ENCODE assay signal across 22 cellular contexts in genomic region chr11:114598461-114598860, GRCh38. TPM values are rescaled to one million over a fixed set of nuclear protein-coding genes. Genes with fewer than 3 reads are reported as not detected.
DNase-seq lines count a peak whose midpoint lies in the region; ATAC-seq and TF ChIP-seq lines count a peak whose summit lies in the region.
"Had no signal": no experiment of that assay in that cellular context is flagged by ENCODE, and none has a peak within 500 bp of the region (broad histone marks: within the 10 kb centered on the region; RNA-seq: fewer than 3 reads in every experiment).

No MANE protein-coding gene starts in this region.

- TF ChIP-seq CTCF in GM23338 (conservative IDR thresholded peaks at IDR 0.05; ENCODE audit: low read depth in 2 of 2), result no peak
- no peak for TF ChIP-seq CTCF in endodermal cell (conservative IDR thresholded peaks at IDR 0.05)
- TF ChIP-seq CTCF in vagina (IDR thresholded peaks at IDR 0.05), result no peak

- H3K27me3 Mint-ChIP-seq in GM23338 (ENCODE audit: insufficient read depth, low read depth, poor library complexity) (peaks cover 2% of the 10 kb centered on the region), endodermal cell (ENCODE audit: insufficient read depth) (no peaks in the 10 kb centered on the region)
- H3K27me3 Mint-ChIP-seq: CD4-positive, alpha-beta memory T cell had no signal

- TF ChIP-seq POLR2A in vagina (IDR thresholded peaks at IDR 0.05), result no peak

- H3K4me3 Mint-ChIP-seq in GM23338, result no peak overlapping the region
- H3K4me3 Mint-ChIP-seq in endodermal cell, result no peak overlapping the region
- no peak overlapping the region for H3K4me3 Mint-ChIP-seq in stimulated activated effector memory CD8-positive, alpha-beta T cell treated with anti-CD3 and anti-CD28 coated beads, Interleukin-12 subunit alpha, Interleukin-12 subunit beta, amount 100 ng/mL, for 72 hours
- H3K4me3 Mint-ChIP-seq: CD4-positive, alpha-beta memory T cell; H9 had no signal

- H3K4me1 ChIP-seq in GM23338 (ENCODE audit: insufficient read depth) (no peaks in the 10 kb centered on the region), endodermal cell (ENCODE audit: control insufficient read depth, insufficient read depth, low read length) (no peaks in the 10 kb centered on the region), vagina (no peaks in the 10 kb centered on the region)

- H3K9me3 Mint-ChIP-seq in GM23338 (peaks cover 4% of the 10 kb centered on the region; the same call in 2 of the 3 replicates), endodermal cell (peaks cover 5% of the 10 kb centered on the region)
- H3K9me3 Mint-ChIP-seq in stimulated activated effector memory CD8-positive, alpha-beta T cell treated with anti-CD3 and anti-CD28 coated beads, Interleukin-12 subunit alpha, Interleukin-12 subunit beta, amount 100 ng/mL, for 72 hours, result no peaks in the 10 kb centered on the region

- H3K9me3 ChIP-seq in endodermal cell (ENCODE audit: control insufficient read depth, low read length), result peaks cover 6% of the 10 kb centered on the region
- no peaks in the 10 kb centered on the region for H3K9me3 ChIP-seq in vagina

- H3K27me3 ChIP-seq in GM23338 (ENCODE audit: insufficient read depth) (no peaks in the 10 kb centered on the region), endodermal cell (ENCODE audit: control insufficient read depth, insufficient read depth, low read length, poor library complexity, severe bottlenecking) (no peaks in the 10 kb centered on the region), vagina (no peaks in the 10 kb centered on the region)

- no peaks in the 10 kb centered on the region for H3F3A ChIP-seq in GM23338 (replicated peaks; ENCODE audit: low read depth)

- H3K4me1 Mint-ChIP-seq in GM23338 (no peaks in the 10 kb centered on the region), endodermal cell (no peaks in the 10 kb centered on the region)
- H3K4me1 Mint-ChIP-seq in stimulated activated effector memory CD8-positive, alpha-beta T cell treated with anti-CD3 and anti-CD28 coated beads, Interleukin-12 subunit alpha, Interleukin-12 subunit beta, amount 100 ng/mL, for 72 hours, result no peaks in the 10 kb centered on the region
- H3K4me1 Mint-ChIP-seq: CD4-positive, alpha-beta memory T cell; H9 had no signal

- H3K27ac ChIP-seq in GM23338 (ENCODE audit: low read depth) (no peak overlapping the region), endodermal cell (ENCODE audit: low read depth, low read length) (no peak overlapping the region), vagina (no peak overlapping the region)
- H3K27ac ChIP-seq: GM23248 had no signal

- no peaks in the 10 kb centered on the region for H3K36me3 Mint-ChIP-seq in GM23338 (ENCODE audit: low read depth)
- H3K36me3 Mint-ChIP-seq in endodermal cell (ENCODE audit: low read depth), result no peaks in the 10 kb centered on the region
- no peaks in the 10 kb centered on the region for H3K36me3 Mint-ChIP-seq in stimulated activated effector memory CD8-positive, alpha-beta T cell treated with anti-CD3 and anti-CD28 coated beads, Interleukin-12 subunit alpha, Interleukin-12 subunit beta, amount 100 ng/mL, for 72 hours
- H3K36me3 Mint-ChIP-seq: CD4-positive, alpha-beta memory T cell had no signal

- H2AFZ ChIP-seq in GM23338, result no peak overlapping the region
- H2AFZ ChIP-seq: GM23248 had no signal

- intact Hi-C loops in vagina (cut with DNase I), result no loop called here

- no peaks in the 10 kb centered on the region for H4K20me1 ChIP-seq in GM23338 (replicated peaks; ENCODE audit: insufficient read depth)

- H3K79me2 ChIP-seq in GM23338 (replicated peaks; ENCODE audit: insufficient read depth), result no peaks in the 10 kb centered on the region

- no peak overlapping the region for H3K9ac ChIP-seq in endodermal cell (ENCODE audit: extremely low read depth, low read length, poor library complexity, severe bottlenecking)
- H3K9ac ChIP-seq: GM23248 had no signal

- no peaks in the 10 kb centered on the region for H3K36me3 ChIP-seq in GM23338 (ENCODE audit: insufficient read depth)
- no peaks in the 10 kb centered on the region for H3K36me3 ChIP-seq in endodermal cell (ENCODE audit: control insufficient read depth, insufficient read depth, low read length)
- H3K36me3 ChIP-seq in vagina, result no peaks in the 10 kb centered on the region

- no peak for DNase-seq in GM23338 (ENCODE audit: low spot score)
- DNase-seq in endodermal cell, result peak; percentile 13
- DNase-seq in stimulated activated effector memory CD8-positive, alpha-beta T cell treated with anti-CD3 and anti-CD28 coated beads, Interleukin-12 subunit alpha, Interleukin-12 subunit beta, amount 100 ng/mL, for 72 hours (ENCODE audit: low spot score in 2 of 2), result peak in 1 of 2 donors; percentile 43
- DNase-seq in vagina (ENCODE audit: extremely low spot score in 2 of 2), result peak; percentile 56 to 72
- no peak for DNase-seq in occipital lobe (lab: John Stamatoyannopoulos, UW)
- no peak for DNase-seq in SKM-1 (lab: John Stamatoyannopoulos, UW; ENCODE audit: unreplicated experiment)
- no peak for DNase-seq in OCI-M2 (lab: John Stamatoyannopoulos, UW; ENCODE audit: unreplicated experiment)
- DNase-seq: C1 segment of cervical spinal cord; Calu3; CD4-positive, alpha-beta memory T cell; COR-L47; DMS53; DMS79 treated with DMSO at 0.1 percent for 48 hours; GM23248; H9 had no signal

- no peak overlapping the region for H3K27ac Mint-ChIP-seq in GM23338
- no peak overlapping the region for H3K27ac Mint-ChIP-seq in endodermal cell
- H3K27ac Mint-ChIP-seq in stimulated activated effector memory CD8-positive, alpha-beta T cell treated with anti-CD3 and anti-CD28 coated beads, Interleukin-12 subunit alpha, Interleukin-12 subunit beta, amount 100 ng/mL, for 72 hours, result no peak overlapping the region
- H3K27ac Mint-ChIP-seq: CD4-positive, alpha-beta memory T cell; H9 had no signal

- no peak for ATAC-seq in GM23338
- peak; percentile 45 for ATAC-seq in stimulated activated effector memory CD8-positive, alpha-beta T cell treated with anti-CD3 and anti-CD28 coated beads, Interleukin-12 subunit alpha, Interleukin-12 subunit beta, amount 100 ng/mL, for 72 hours
- ATAC-seq: HCT116 had no signal

- H3K4me3 ChIP-seq in GM23338, result no peak overlapping the region
- no peak overlapping the region for H3K4me3 ChIP-seq in endodermal cell (ENCODE audit: low read length)
- no peak overlapping the region for H3K4me3 ChIP-seq in vagina
- H3K4me3 ChIP-seq: GM23248 had no signal

- no peak overlapping the region for H3K4me2 ChIP-seq in GM23338

- WGBS in endodermal cell (ENCODE audit: insufficient coverage in 1 of 2, insufficient read length in 1 of 2), 2 experiments, result 95% methylated on average over 1 of the region's 1 CpG; no CpG with 5 or more reads in 1 of the 2 experiments

- H3K9me2 ChIP-seq in GM23338 (ENCODE audit: insufficient read depth), result no peaks in the 10 kb centered on the region; the same call in 1 of the 2 replicates

TF ChIP-seq in GM23338, 12 proteins besides CTCF, POLR2A, EP300 and RAD21 (continues in another document):
- TF ChIP-seq EZH2phosphoT487 (IDR thresholded peaks at IDR 0.05; ENCODE audit: unreplicated experiment), result no peak

RNA-seq across cellular contexts. Expression of gene NXPE4, which starts 2.9 kb away (rescaled TPM):
- total RNA-seq in GM23338 (2014; rRNA removed; shearing (Covaris generic)), result not detected in 2 replicates
- not detected in 2 replicates for polyA plus RNA-seq in GM23338 (2016; fragmentation: Nextera tagmentation; extraction: Ambion mirVana)
- total RNA-seq in endodermal cell (not detected), vagina (not detected), occipital lobe (not detected)
- not detected for polyA plus RNA-seq in endodermal cell (2013, experiment 1 of 2)
- not detected for polyA plus RNA-seq in endodermal cell (2013, experiment 2 of 2)
- total RNA-seq: A172; A673; Calu3; CD4-positive, alpha-beta memory T cell; Daoy; G401; GM23248; H4; H9 had no signal
- polyA plus RNA-seq: BJ; CD4-positive, alpha-beta memory T cell; GM23248 had no signal

RNA-seq across cellular contexts. Expression of gene NXPE1, which starts 38.8 kb away (rescaled TPM):
- total RNA-seq in GM23338 (2014; rRNA removed; shearing (Covaris generic)), result not detected in 2 replicates
- polyA plus RNA-seq in GM23338 (2016; fragmentation: Nextera tagmentation; extraction: Ambion mirVana), result not detected in 2 replicates
- total RNA-seq in endodermal cell (not detected), vagina (not detected), occipital lobe (not detected)
- not detected for polyA plus RNA-seq in endodermal cell (2013, experiment 1 of 2)
- not detected for polyA plus RNA-seq in endodermal cell (2013, experiment 2 of 2)
- total RNA-seq: A172; A673; Calu3; CD4-positive, alpha-beta memory T cell; Daoy; G401; GM23248; H4; H9 had no signal
- polyA plus RNA-seq: BJ; CD4-positive, alpha-beta memory T cell; GM23248 had no signal

Comparison
In these comparisons a context has a peak if more than half of its experiments do, and no peak if none do; other contexts are left out.
1. DNase-seq: peak in endodermal cell (single experiment) and vagina (2 of 2); none in GM23338 (single experiment), occipital lobe (single experiment), SKM-1 (single experiment) and OCI-M2 (single experiment).